In the genomic region with DNA sequence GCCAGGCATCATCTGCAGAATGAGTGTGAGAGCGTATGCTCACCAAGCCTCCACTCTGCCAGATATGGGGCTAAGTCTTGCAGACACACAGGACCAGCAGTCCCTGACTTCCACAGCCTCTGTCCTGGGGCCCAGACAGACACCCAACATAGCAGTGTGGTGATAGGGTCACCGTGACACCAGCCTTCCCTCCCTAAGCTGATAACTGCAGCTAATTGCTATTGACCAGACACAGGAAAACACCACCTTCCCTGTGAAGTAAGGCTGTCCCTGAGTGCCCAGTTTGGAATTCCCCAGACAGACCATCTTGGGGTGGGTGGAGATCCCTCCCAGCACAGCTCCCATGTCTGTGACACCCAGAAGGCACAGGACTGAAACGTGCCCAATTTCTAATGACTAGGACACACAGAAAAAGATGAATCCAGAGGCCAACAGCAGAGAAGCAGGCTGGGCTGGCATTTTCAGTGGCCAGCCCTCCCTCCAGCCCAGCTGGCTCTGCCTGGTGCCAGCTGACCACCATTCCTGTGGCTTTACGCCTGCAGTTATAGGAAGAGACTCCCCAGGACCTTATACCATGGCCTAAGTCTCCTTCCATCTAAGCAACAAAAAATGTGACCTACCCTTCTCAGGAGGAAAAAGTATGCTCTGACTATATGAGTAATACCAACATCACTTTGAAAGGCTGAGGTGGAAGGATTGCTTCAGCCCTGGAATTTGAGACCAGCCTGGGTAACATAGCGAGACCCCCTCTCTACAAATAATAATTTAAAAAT, we compare ENCODE assay signal across 18 cellular contexts. TPM values are rescaled to one million over a fixed set of nuclear protein-coding genes. Genes with fewer than 3 reads are reported as not detected.
A peak's percentile ranks its signal among the peaks of the same experiment; 100 is the strongest.
DNase-seq lines count a peak whose midpoint lies in the region; ATAC-seq and TF ChIP-seq lines count a peak whose summit lies in the region.
"Had no signal": no experiment of that assay in that cellular context is flagged by ENCODE, and none has a peak within 500 bp of the region (broad histone marks: within the 10 kb centered on the region; RNA-seq: fewer than 3 reads in every experiment).

No MANE protein-coding gene starts in this region.

- H3K36me3 ChIP-seq in prostate gland, result no peaks in the 10 kb centered on the region

- 89% methylated on average over 5 of the region's 5 CpGs for WGBS in prostate gland

- H3K9me3 ChIP-seq in prostate gland, result no peaks in the 10 kb centered on the region

- peak overlapping the region; percentile 59 for H3K27ac Mint-ChIP-seq in osteocyte (ENCODE audit: unreplicated experiment)
- H3K27ac Mint-ChIP-seq: activated T-cell treated with anti-CD3 and anti-CD28 coated beads, Interleukin-2, amount 50 U/mL, for 24 hours; natural killer cell treated with Interleukin-12 subunit alpha and Interleukin-12 subunit beta and Interleukin-15 and Interleukin-18, amount 100 ng/mL, for 72 hours; T-cell had no signal

- no peaks in the 10 kb centered on the region for H3K27me3 Mint-ChIP-seq in osteocyte (ENCODE audit: unreplicated experiment)
- H3K27me3 Mint-ChIP-seq: activated T-cell treated with anti-CD3 and anti-CD28 coated beads, Interleukin-2, amount 50 U/mL, for 24 hours; natural killer cell treated with Interleukin-12 subunit alpha and Interleukin-12 subunit beta and Interleukin-15 and Interleukin-18, amount 100 ng/mL, for 72 hours; T-cell had no signal

- no peaks in the 10 kb centered on the region for H3K4me1 ChIP-seq in prostate gland (replicated peaks)

- H3K36me3 Mint-ChIP-seq in osteocyte (ENCODE audit: unreplicated experiment), result peaks cover 12% of the 10 kb centered on the region

- H3K4me3 ChIP-seq in choroid plexus epithelial cell (ENCODE audit: low read depth, low read length) (no peak overlapping the region), prostate gland (no peak overlapping the region)

- no peak overlapping the region for H3K4me3 Mint-ChIP-seq in osteocyte (ENCODE audit: unreplicated experiment)
- H3K4me3 Mint-ChIP-seq: activated T-cell treated with anti-CD3 and anti-CD28 coated beads, Interleukin-2, amount 50 U/mL, for 24 hours; natural killer cell treated with Interleukin-12 subunit alpha and Interleukin-12 subunit beta and Interleukin-15 and Interleukin-18, amount 100 ng/mL, for 72 hours; T-cell had no signal

- intact Hi-C loops in prostate gland (cut with DNase I), result no loop called here

- no peak overlapping the region for H3K27ac ChIP-seq in prostate gland
- H3K27ac ChIP-seq: HL-60 had no signal

- TF ChIP-seq CTCF in choroid plexus epithelial cell (conservative IDR thresholded peaks at IDR 0.05; ENCODE audit: low read depth, low read length) (no peak), osteocyte (IDR thresholded peaks at IDR 0.05) (no peak), prostate gland (IDR thresholded peaks at IDR 0.05) (no peak)

- no peak for TF ChIP-seq POLR2A in prostate gland (IDR thresholded peaks at IDR 0.05)

- peaks cover 3% of the 10 kb centered on the region for H3K4me1 Mint-ChIP-seq in osteocyte (ENCODE audit: unreplicated experiment)
- H3K4me1 Mint-ChIP-seq: T-cell had no signal

- H3K9me3 Mint-ChIP-seq in osteocyte (ENCODE audit: unreplicated experiment), result peaks cover 5% of the 10 kb centered on the region
- H3K9me3 Mint-ChIP-seq: activated T-cell treated with anti-CD3 and anti-CD28 coated beads, Interleukin-2, amount 50 U/mL, for 24 hours; natural killer cell treated with Interleukin-12 subunit alpha and Interleukin-12 subunit beta and Interleukin-15 and Interleukin-18, amount 100 ng/mL, for 72 hours; T-cell had no signal

- peak; percentile 91 for DNase-seq in ELR (ENCODE audit: low read depth)
- DNase-seq in NCI-H226, result peak; percentile 83
- DNase-seq in choroid plexus epithelial cell (ENCODE audit: low read depth), result peak; percentile 80
- no peak for DNase-seq in osteocyte (ENCODE audit: extremely low spot score, unreplicated experiment)
- no peak for DNase-seq in NCI-H524 treated with DMSO at 0.1 percent for 48 hours (lab: John Stamatoyannopoulos, UW)
- no peak for DNase-seq in prostate gland (ENCODE audit: low spot score)
- DNase-seq in NOMO-1 treated with DMSO at 0.1 percent for 48 hours (lab: John Stamatoyannopoulos, UW; ENCODE audit: unreplicated experiment), result no peak
- DNase-seq: activated CD4-positive, alpha-beta T cell treated with anti-CD3 and anti-CD28 coated beads for 1 hour; activated T-cell treated with anti-CD3 and anti-CD28 coated beads, Interleukin-2, amount 50 U/mL, for 24 hours; anterior cingulate cortex; effector CD8-positive, alpha-beta T cell; GF-D8; left colon; MM.1S; T-cell had no signal

- H3K27me3 ChIP-seq in prostate gland (replicated peaks; ENCODE audit: insufficient read depth), result no peaks in the 10 kb centered on the region

- ATAC-seq in HG02623 (IDR thresholded peaks at IDR 0.05; ENCODE audit: unreplicated experiment), result no peak
- ATAC-seq: left colon, T-cell had no signal

RNA-seq across cellular contexts. Expression of a gene that starts 30.3 kb away (rescaled TPM):
- 21.8 and 26.6 TPM in 2 replicates for total RNA-seq in osteocyte
- total RNA-seq in prostate gland, result 10 to 100 TPM; 17.7 to 30.5 TPM

RNA-seq across cellular contexts. Expression of a gene that starts 30.5 kb away (rescaled TPM):
- total RNA-seq in osteocyte (9.2 and 12.9 TPM in 2 replicates), prostate gland (10 to 100 TPM; 11.0 to 19.1 TPM)

RNA-seq across cellular contexts. Expression of a gene that starts 36.0 kb away (rescaled TPM):
- 2.1 and 2.9 TPM in 2 replicates for total RNA-seq in osteocyte
- total RNA-seq in prostate gland, result 1 to 10 TPM; 4.5 to 10.0 TPM

RNA-seq across cellular contexts. Expression of a gene that starts 36.5 kb away (rescaled TPM):
- 69.7 and 69.8 TPM in 2 replicates for total RNA-seq in osteocyte
- total RNA-seq in prostate gland, result 100 to 1,000 TPM; 162 to 185 TPM

Comparison
In these comparisons a context has a peak if more than half of its experiments do, and no peak if none do; other contexts are left out.
1. DNase-seq: peak in ELR (single experiment), NCI-H226 (single experiment) and choroid plexus epithelial cell (single experiment); none in osteocyte (single experiment), NCI-H524 treated with DMSO at 0.1 percent for 48 hours (single experiment), prostate gland (single experiment) and NOMO-1 treated with DMSO at 0.1 percent for 48 hours (single experiment).